1 cellular context compared by ENCODE assay signal in the genomic region with DNA sequence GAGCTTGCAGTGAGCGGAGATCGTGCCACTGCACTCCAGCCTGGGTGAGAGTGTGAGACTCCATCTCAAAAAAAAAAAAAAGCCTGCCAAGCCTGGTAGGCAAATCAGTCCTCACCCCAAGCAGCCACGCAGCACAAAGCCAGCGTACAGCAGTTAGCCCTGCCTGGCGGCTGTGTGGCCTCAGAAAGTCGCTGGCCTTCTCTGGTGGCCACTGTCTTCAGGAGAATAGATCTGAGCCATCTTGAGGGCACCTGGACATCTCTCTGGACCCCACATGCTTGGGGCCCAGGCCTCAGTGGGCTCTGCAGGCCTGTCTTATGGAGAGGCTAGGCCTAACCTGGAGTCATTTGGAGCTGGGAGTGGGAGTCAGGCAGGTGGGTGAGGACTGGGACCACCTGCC.
TF ChIP-seq lines count a peak whose summit lies in the region.

No MANE protein-coding gene starts in this region.

TF ChIP-seq in HepG2, 621 proteins besides CTCF, POLR2A, EP300 and RAD21:
- peak; percentile 86 for TF ChIP-seq ZNF768 (CRISPR knock-in tag; IDR thresholded peaks at IDR 0.05)
- TF ChIP-seq NFE2L2 (IDR thresholded peaks at IDR 0.05; ENCODE audit: low read length), result no peak
